ENCODE assay signal across 10 cellular contexts in genomic region chr10:87868277-87868676, GRCh38. TPM values are rescaled to one million over a fixed set of nuclear protein-coding genes. Genes with fewer than 3 reads are reported as not detected.
DNase-seq lines count a peak whose midpoint lies in the region; TF ChIP-seq lines count a peak whose summit lies in the region.
"Had no signal": no experiment of that assay in that cellular context is flagged by ENCODE, and none has a peak within 500 bp of the region (broad histone marks: within the 10 kb centered on the region; RNA-seq: fewer than 3 reads in every experiment).

No MANE protein-coding gene starts in this region.

- no peaks in the 10 kb centered on the region for H3F3A ChIP-seq in PC-9 (ENCODE audit: insufficient read depth, low read depth)

- H3K4me3 ChIP-seq in GM06990 (replicated peaks; ENCODE audit: low read depth, low read length), result peak overlapping the region; percentile 60
- H3K4me3 ChIP-seq in PC-9, result peak overlapping the region; percentile 98
- peak overlapping the region; percentile 72 for H3K4me3 ChIP-seq in epithelial cell of proximal tubule (ENCODE audit: low read depth, low read length)
- peak overlapping the region; percentile 92 for H3K4me3 ChIP-seq in retinal pigment epithelial cell (ENCODE audit: low read length)

- no peak for DNase-seq in GM06990 (ENCODE audit: extremely low read depth, insufficient read length)
- DNase-seq in PC-9, result no peak
- DNase-seq in epithelial cell of proximal tubule (ENCODE audit: low read depth), result no peak
- no peak for DNase-seq in retinal pigment epithelial cell (ENCODE audit: low read depth)
- no peak for DNase-seq in GM13976 (ENCODE audit: low spot score)
- no peak for DNase-seq in DMS153 treated with DMSO at 0.1 percent for 48 hours (lab: John Stamatoyannopoulos, UW; ENCODE audit: unreplicated experiment)
- no peak for DNase-seq in head of caudate nucleus
- no peak for DNase-seq in activated gamma-delta T cell treated with Interleukin-2 at 50 U/mL for 16 hours
- DNase-seq: activated naive CD4-positive, alpha-beta T cell treated with Interleukin-2 at 50 U/mL for 16 hours; NCI-H1105 had no signal

- CTCF ChIA-PET in PC-9 (lab: Charles Lee), result no interaction called here

- no peak overlapping the region for H3K27ac ChIP-seq in PC-9

- POLR2A ChIA-PET in PC-9 (lab: Charles Lee; ENCODE audit: unreplicated experiment), result no interaction called here

- peaks cover 31% of the 10 kb centered on the region for H3K4me1 ChIP-seq in PC-9 (replicated peaks; ENCODE audit: insufficient read depth)

- H3K4me2 ChIP-seq in PC-9, result peak overlapping the region; percentile 95

- in situ Hi-C loops in GM13976 (cut with MboI; ENCODE audit: low sequenced_read_pairs, unreplicated experiment), result loop anchor here (10.0 to 25.0 kb wide), 3 partner anchors 197 to 394 kb away; no protein-coding TSS in a partner anchor

- H3K27me3 ChIP-seq in GM06990 (replicated peaks; ENCODE audit: control insufficient read depth, insufficient read depth, low read length), result no peaks in the 10 kb centered on the region
- no peaks in the 10 kb centered on the region for H3K27me3 ChIP-seq in PC-9 (ENCODE audit: insufficient read depth, low read depth)

- TF ChIP-seq CTCF in GM06990 (IDR thresholded peaks at IDR 0.05; ENCODE audit: insufficient read depth, low read length, poor library complexity, severe bottlenecking), result no peak
- no peak for TF ChIP-seq CTCF in PC-9 (conservative IDR thresholded peaks at IDR 0.05)
- no peak for TF ChIP-seq CTCF in epithelial cell of proximal tubule (conservative IDR thresholded peaks at IDR 0.05; ENCODE audit: low read depth, low read length)
- TF ChIP-seq CTCF in retinal pigment epithelial cell (conservative IDR thresholded peaks at IDR 0.05; ENCODE audit: low read depth, low read length), result no peak
- no peak for TF ChIP-seq CTCF in GM13976 (IDR thresholded peaks at IDR 0.05; ENCODE audit: borderline replicate concordance, control extremely low read depth, extremely low read depth, insufficient read depth, missing control alignments)

- H3K36me3 ChIP-seq in GM06990 (ENCODE audit: control insufficient read depth, insufficient read depth, low read length), result no peaks in the 10 kb centered on the region
- H3K36me3 ChIP-seq in PC-9 (ENCODE audit: low read depth), result no peaks in the 10 kb centered on the region; the same call in 1 of the 2 replicates

- H3K9me2 ChIP-seq in PC-9 (ENCODE audit: insufficient read depth), result no peaks in the 10 kb centered on the region

- H4K20me1 ChIP-seq in PC-9 (ENCODE audit: insufficient read depth), result peaks cover 36% of the 10 kb centered on the region

- peaks cover 90% of the 10 kb centered on the region for H3K79me2 ChIP-seq in PC-9 (ENCODE audit: low read depth)

- H2AFZ ChIP-seq in PC-9, result no peak overlapping the region

- intact Hi-C loops in PC-9 (cut with micrococcal nuclease; ENCODE audit: unreplicated experiment) (loop anchor here (10.0 kb wide), 1 partner anchor 387 kb away; no protein-coding TSS in a partner anchor), head of caudate nucleus (cut with DNase I) (no loop called here)

- no TSS peak for BruUV-seq in PC-9 (replicated peaks; lab: Mats Ljungman, UMichigan)

- H3K9me3 ChIP-seq in PC-9 (ENCODE audit: insufficient read depth, low read depth), result no peaks in the 10 kb centered on the region

RNA-seq across cellular contexts. Expression of gene PTEN, which starts 4.9 kb away (rescaled TPM):
- 40.7 and 44.9 TPM in 2 replicates for total RNA-seq in PC-9 (2021)
- 33.4 and 34.5 TPM in 2 replicates for total RNA-seq in epithelial cell of proximal tubule

RNA-seq across cellular contexts. Expression of gene KLLN, which starts 4.9 kb away (rescaled TPM):
- total RNA-seq in PC-9 (2021), result 0.30 and 0.57 TPM in 2 replicates
- 0.06 and 0.36 TPM in 2 replicates for total RNA-seq in epithelial cell of proximal tubule

RNA-seq across cellular contexts. Expression of gene ATAD1, which starts 50.3 kb away (rescaled TPM):
- total RNA-seq in PC-9 (2021) (21.8 and 26.3 TPM in 2 replicates), epithelial cell of proximal tubule (24.5 and 24.8 TPM in 2 replicates)
